Comparison of ENCODE assay signal across 15 cellular contexts in the genomic region with DNA sequence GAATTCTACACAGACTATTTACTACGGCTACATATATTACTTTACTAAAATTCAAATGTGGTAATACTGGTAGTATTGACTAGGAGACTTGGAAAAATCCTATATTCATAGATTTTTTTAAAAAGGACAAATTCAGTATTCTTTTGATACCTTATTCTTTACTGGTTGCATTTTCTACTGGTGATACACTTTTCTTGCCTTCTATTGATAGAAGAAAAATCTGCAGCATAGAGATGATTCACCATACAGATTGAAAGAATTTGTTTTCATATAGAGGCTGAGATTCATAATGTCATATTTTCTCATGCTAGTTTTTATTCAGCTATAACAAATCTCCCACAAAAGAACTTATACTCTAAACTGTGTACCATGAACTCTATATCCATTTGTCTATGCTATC.
DNase-seq lines count a peak whose midpoint lies in the region; ATAC-seq and TF ChIP-seq lines count a peak whose summit lies in the region.
"Had no signal": no experiment of that assay in that cellular context is flagged by ENCODE, and none has a peak within 500 bp of the region (broad histone marks: within the 10 kb centered on the region; RNA-seq: fewer than 3 reads in every experiment).

No MANE protein-coding gene starts in this region.

- CTCF ChIA-PET in RWPE1 (lab: Yijun Ruan, JAX) = no interaction called here

- POLR2A ChIA-PET in RWPE1 (lab: Yijun Ruan, JAX; ENCODE audit: low non-redundant PET) = no interaction called here

- no peaks in the 10 kb centered on the region for H3K9me3 ChIP-seq in MG63

- in situ Hi-C loops in brain microvascular endothelial cell (cut with HindIII; ENCODE audit: low pct_ligation_motif_present, low sequenced_read_pairs) = no loop called here

- no peak for ATAC-seq in activated CD4-positive, CD25-positive, alpha-beta regulatory T cell treated with anti-CD3 and anti-CD28 coated beads, Interleukin-2, amount 50 U/mL, for 24 hours
- ATAC-seq: Right ventricle myocardium inferior had no signal

- no peak overlapping the region for H3K4me3 ChIP-seq in brain microvascular endothelial cell (ENCODE audit: low read depth, low read length)
- H3K4me3 ChIP-seq in MG63 = no peak overlapping the region

- TF ChIP-seq CTCF in RWPE1 (conservative IDR thresholded peaks at IDR 0.05; ENCODE audit: low read depth) = no peak
- no peak for TF ChIP-seq CTCF in brain microvascular endothelial cell (IDR thresholded peaks at IDR 0.05; ENCODE audit: low read depth, low read length, missing control alignments)

- no peak overlapping the region for H3K27ac ChIP-seq in RWPE1
- peak overlapping the region; percentile 56 for H3K27ac ChIP-seq in brain microvascular endothelial cell

- DNase-seq in ELR (ENCODE audit: low read depth) = peak; percentile 66
- peak; percentile 8 for DNase-seq in RWPE1 (ENCODE audit: low spot score)
- DNase-seq in brain microvascular endothelial cell = no peak
- peak; percentile 8 for DNase-seq in hepatic stellate cell (ENCODE audit: low spot score)
- no peak for DNase-seq in MG63
- no peak for DNase-seq in DMS79 (lab: John Stamatoyannopoulos, UW)
- DNase-seq in amniotic stem cell (lab: John Stamatoyannopoulos, UW) = no peak
- DNase-seq: CD4-positive, alpha-beta memory T cell; DND-41; NCI-H146; NCI-H69; NK-92 treated with Interleukin-12 subunit alpha and Interleukin-12 subunit beta, amount 100 ng/mL, for 24 hours; OCI-M1 had no signal

- H3K27me3 ChIP-seq in brain microvascular endothelial cell (replicated peaks) = no peaks in the 10 kb centered on the region
- no peaks in the 10 kb centered on the region for H3K27me3 ChIP-seq in MG63

- no peaks in the 10 kb centered on the region for H3K36me3 ChIP-seq in brain microvascular endothelial cell (replicated peaks)
- H3K36me3 ChIP-seq in MG63 = peaks cover 67% of the 10 kb centered on the region

Comparison
In these comparisons a context has a peak if more than half of its experiments do, and no peak if none do; other contexts are left out.
1. DNase-seq: peak in ELR (single experiment), RWPE1 (single experiment) and hepatic stellate cell (single experiment); none in brain microvascular endothelial cell (single experiment), MG63 (single experiment), DMS79 (single experiment) and amniotic stem cell (single experiment).